17 cellular contexts compared by ENCODE assay signal in genomic region chr22:30297276-30298004, GRCh38. TPM values are rescaled to one million over a fixed set of nuclear protein-coding genes. Genes with fewer than 3 reads are reported as not detected.
DNase-seq lines count a peak whose midpoint lies in the region; ATAC-seq and TF ChIP-seq lines count a peak whose summit lies in the region.
"Had no signal": no experiment of that assay in that cellular context is flagged by ENCODE, and none has a peak within 500 bp of the region (broad histone marks: within the 10 kb centered on the region; RNA-seq: fewer than 3 reads in every experiment).

No MANE protein-coding gene starts in this region.

- peaks cover 63% of the 10 kb centered on the region for H3K36me3 Mint-ChIP-seq in T-helper 2 cell treated with Interferon-gamma antibody and Interleukin-4, amounts not matched to agents 5 μg/mL and 100 μg/mL, for 36 hours (ENCODE audit: low read depth)
- no peaks in the 10 kb centered on the region for H3K36me3 Mint-ChIP-seq in activated naive CD8-positive, alpha-beta T cell
- no peaks in the 10 kb centered on the region for H3K36me3 Mint-ChIP-seq in glutamatergic neuron (ENCODE audit: unreplicated experiment)

- no peak overlapping the region for H3K4me3 Mint-ChIP-seq in T-helper 2 cell treated with Interferon-gamma antibody and Interleukin-4, amounts not matched to agents 5 μg/mL and 100 μg/mL, for 36 hours
- peak overlapping the region; percentile 40 for H3K4me3 Mint-ChIP-seq in activated naive CD8-positive, alpha-beta T cell
- no peak overlapping the region for H3K4me3 Mint-ChIP-seq in glutamatergic neuron (ENCODE audit: unreplicated experiment)

- H3K27me3 Mint-ChIP-seq in T-helper 2 cell treated with Interferon-gamma antibody and Interleukin-4, amounts not matched to agents 5 μg/mL and 100 μg/mL, for 36 hours (ENCODE audit: low read depth) = no peaks in the 10 kb centered on the region
- no peaks in the 10 kb centered on the region for H3K27me3 Mint-ChIP-seq in activated naive CD8-positive, alpha-beta T cell
- H3K27me3 Mint-ChIP-seq in glutamatergic neuron (ENCODE audit: unreplicated experiment) = peaks cover 3% of the 10 kb centered on the region

- H3K4me1 Mint-ChIP-seq in T-helper 2 cell treated with Interferon-gamma antibody and Interleukin-4, amounts not matched to agents 5 μg/mL and 100 μg/mL, for 36 hours (ENCODE audit: low read depth) = peaks cover 30% of the 10 kb centered on the region
- peaks cover 74% of the 10 kb centered on the region for H3K4me1 Mint-ChIP-seq in activated naive CD8-positive, alpha-beta T cell (ENCODE audit: low read depth)
- peaks cover 4% of the 10 kb centered on the region for H3K4me1 Mint-ChIP-seq in glutamatergic neuron (ENCODE audit: low read depth, unreplicated experiment)

- H3K9me3 ChIP-seq in DND-41 (ENCODE audit: insufficient read depth, low read length, severe bottlenecking) = no peaks in the 10 kb centered on the region
- H3K9me3 ChIP-seq in prostate gland = no peaks in the 10 kb centered on the region
- H3K9me3 ChIP-seq: thoracic aorta had no signal

- H3K27me3 ChIP-seq in DND-41 (ENCODE audit: insufficient read depth, low read length, poor library complexity) (no peaks in the 10 kb centered on the region), prostate gland (replicated peaks; ENCODE audit: insufficient read depth) (no peaks in the 10 kb centered on the region)

- peaks cover 98% of the 10 kb centered on the region for H3K36me3 ChIP-seq in DND-41 (ENCODE audit: insufficient read depth, low read length)
- peaks cover 5 to 12% of the 10 kb centered on the region in 2 donors for H3K36me3 ChIP-seq in prostate gland

- no peak for DNase-seq in T-helper 2 cell treated with Interferon-gamma antibody and Interleukin-4, amounts not matched to agents 5 μg/mL and 100 μg/mL, for 36 hours (ENCODE audit: low spot score)
- DNase-seq in T-helper 2 cell = no peak
- no peak for DNase-seq in DND-41
- DNase-seq in prostate gland (ENCODE audit: low spot score) = no peak
- DNase-seq in NCI-H1694 (lab: John Stamatoyannopoulos, UW) = no peak
- DNase-seq in NCI-H446 (lab: John Stamatoyannopoulos, UW) = no peak
- DNase-seq in glutamatergic neuron = no peak
- DNase-seq: activated CD4-positive, alpha-beta T cell treated with anti-CD3 and anti-CD28 coated beads for 48 hours; midbrain; NCI-H1436; NCI-H524; occipital lobe had no signal

- no peak overlapping the region for H2AFZ ChIP-seq in DND-41 (ENCODE audit: low read depth, low read length)

- H3K9ac ChIP-seq in DND-41 (ENCODE audit: low read depth, low read length) = no peak overlapping the region

- peaks cover 6% of the 10 kb centered on the region for H3K4me1 ChIP-seq in DND-41 (ENCODE audit: insufficient read depth, low read length)
- H3K4me1 ChIP-seq in prostate gland (replicated peaks) = peaks cover 34% of the 10 kb centered on the region

- no peak for TF ChIP-seq POLR2A in prostate gland (IDR thresholded peaks at IDR 0.05)

- H3K27ac ChIP-seq in DND-41 (ENCODE audit: low read length) = peak overlapping the region; percentile 52
- peak overlapping the region; percentile 91 for H3K27ac ChIP-seq in prostate gland

- intact Hi-C loops in prostate gland (cut with DNase I) = no loop called here

- 84% methylated on average over 11 of the region's 11 CpGs for WGBS in prostate gland

- ATAC-seq in DND-41 (ENCODE audit: insufficient read depth, low read depth) = no peak; the same call in 2 of the 3 replicates

- no peak overlapping the region for H3K4me3 ChIP-seq in DND-41 (ENCODE audit: low read depth in 1 of 2, low read length in 2 of 2)
- no peak overlapping the region for H3K4me3 ChIP-seq in prostate gland
- H3K4me3 ChIP-seq: thoracic aorta had no signal

- H3K27ac Mint-ChIP-seq in T-helper 2 cell treated with Interferon-gamma antibody and Interleukin-4, amounts not matched to agents 5 μg/mL and 100 μg/mL, for 36 hours = peak overlapping the region; percentile 58
- peak overlapping the region; percentile 87 for H3K27ac Mint-ChIP-seq in activated naive CD8-positive, alpha-beta T cell
- no peak overlapping the region for H3K27ac Mint-ChIP-seq in glutamatergic neuron (ENCODE audit: unreplicated experiment)

- H3K9me3 Mint-ChIP-seq in T-helper 2 cell treated with Interferon-gamma antibody and Interleukin-4, amounts not matched to agents 5 μg/mL and 100 μg/mL, for 36 hours = no peaks in the 10 kb centered on the region
- no peaks in the 10 kb centered on the region for H3K9me3 Mint-ChIP-seq in activated naive CD8-positive, alpha-beta T cell (ENCODE audit: low read depth)
- peaks cover 6% of the 10 kb centered on the region for H3K9me3 Mint-ChIP-seq in glutamatergic neuron (ENCODE audit: unreplicated experiment)

- no peak for TF ChIP-seq CTCF in DND-41 (IDR thresholded peaks at IDR 0.05; ENCODE audit: borderline replicate concordance, extremely low read depth, low read length, poor library complexity, severe bottlenecking)
- no peak for TF ChIP-seq CTCF in prostate gland (IDR thresholded peaks at IDR 0.05)
- TF ChIP-seq CTCF in glutamatergic neuron (IDR thresholded peaks at IDR 0.05; ENCODE audit: partially characterized antibody, unreplicated experiment) = no peak

- peaks cover 4% of the 10 kb centered on the region for H4K20me1 ChIP-seq in DND-41 (ENCODE audit: insufficient read depth, low read length)

- H3K4me2 ChIP-seq in DND-41 (ENCODE audit: insufficient read depth, low read length) = no peak overlapping the region

- H3K79me2 ChIP-seq in DND-41 (ENCODE audit: insufficient read depth, low read length) = peaks cover 37% of the 10 kb centered on the region

RNA-seq across cellular contexts. Expression of gene CASTOR1, which starts 8.1 kb away (rescaled TPM):
- total RNA-seq in prostate gland = 10 to 100 TPM; 27.2 to 33.2 TPM
- total RNA-seq in glutamatergic neuron (ENCODE audit: unreplicated experiment) = 4.5 TPM

RNA-seq across cellular contexts. Expression of gene TBC1D10A, which starts 29.3 kb away (rescaled TPM):
- total RNA-seq in prostate gland (10 to 100 TPM; 46.1 to 51.2 TPM), glutamatergic neuron (ENCODE audit: unreplicated experiment) (5.0 TPM)

RNA-seq across cellular contexts. Expression of gene OSM, which starts 30.8 kb away (rescaled TPM):
- total RNA-seq in prostate gland (1 to 10 TPM in 1 of 2 donors, not detected in 1; 2.5 TPM), glutamatergic neuron (ENCODE audit: unreplicated experiment) (not detected)
- total RNA-seq: chondrocyte, LHCN-M2, RPMI7951 had no signal

RNA-seq across cellular contexts. Expression of gene LIF, which starts 50.9 kb away (rescaled TPM):
- total RNA-seq in prostate gland (under 1 TPM; 0.40 to 0.59 TPM), glutamatergic neuron (ENCODE audit: unreplicated experiment) (0.29 TPM)
- total RNA-seq: occipital lobe had no signal

RNA-seq across cellular contexts. Expression of gene SF3A1, which starts 59.3 kb away (rescaled TPM):
- total RNA-seq in prostate gland = 100 to 1,000 TPM; 108 to 134 TPM
- total RNA-seq in glutamatergic neuron (ENCODE audit: unreplicated experiment) = 157 TPM
